In the genomic region with DNA sequence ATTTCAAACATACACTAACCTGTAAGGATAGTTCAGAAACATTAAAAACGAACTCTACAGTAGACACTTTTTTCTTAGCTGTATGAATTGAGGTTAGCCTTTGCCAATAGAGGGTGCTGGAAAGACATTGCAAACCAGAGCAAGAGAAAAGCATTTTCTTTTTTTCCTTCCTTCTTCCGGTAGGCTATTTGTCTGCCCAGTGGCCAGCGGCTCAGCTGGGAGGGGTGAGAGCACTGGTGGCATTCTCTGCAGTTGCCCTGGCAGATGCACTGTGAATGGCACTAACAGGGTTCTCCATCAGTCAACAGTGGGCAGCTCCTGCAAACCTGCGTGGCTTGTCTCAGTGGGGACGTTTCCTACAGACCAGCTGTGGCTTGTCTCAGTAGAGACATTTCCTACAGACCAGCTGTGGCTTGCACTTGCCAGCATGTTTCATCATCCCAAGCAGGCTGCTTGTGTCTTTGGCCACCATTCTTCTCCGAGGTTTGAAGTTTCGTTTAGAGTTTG, we compare ENCODE assay signal across 8 cellular contexts.
DNase-seq lines count a peak whose midpoint lies in the region; ATAC-seq and TF ChIP-seq lines count a peak whose summit lies in the region.

No MANE protein-coding gene starts in this region.

- peak; percentile 57 for TF ChIP-seq RAD21 in SK-N-SH (IDR thresholded peaks at IDR 0.05; ENCODE audit: low read length)

- WGBS in SK-N-SH (ENCODE audit: low lambda C conversion rate): 14% methylated on average over 7 of the region's 7 CpGs
- WGBS in gastroesophageal sphincter (ENCODE audit: low coverage in 1 of 2), 2 donors: 4 to 13% methylated on average over 6 to 7 of the region's 7 CpGs

- H3K4me1 ChIP-seq in SK-N-SH (ENCODE audit: control insufficient read depth in 1 of 2, insufficient read depth in 2 of 2, low read depth in 1 of 2, low read length in 1 of 2): peaks cover 0 to 14% of the 10 kb centered on the region in 2 experiments; a peak in 2 of 4 replicates
- no peaks in the 10 kb centered on the region for H3K4me1 ChIP-seq in gastroesophageal sphincter

- peak; percentile 4 for DNase-seq in NCI-H2227 treated with DMSO at 0.1 percent for 48 hours (lab: John Stamatoyannopoulos, UW)
- DNase-seq in NCI-H2227 (lab: John Stamatoyannopoulos, UW; ENCODE audit: unreplicated experiment): no peak
- peak; percentile 62 for DNase-seq in HS-5 (ENCODE audit: low read depth)
- DNase-seq in SK-N-SH: peak; percentile 0
- DNase-seq in progenitor cell of endocrine pancreas (ENCODE audit: low spot score, unreplicated experiment): no peak
- no peak for DNase-seq in activated CD4-positive, CD25-positive, alpha-beta regulatory T cell (lab: John Stamatoyannopoulos, UW)
- DNase-seq in stimulated activated CD4-positive, alpha-beta T cell treated with anti-CD3 and anti-CD28 coated beads, Interleukin-15, amount 100 ng/mL, for 24 hours: no peak

- H3F3A ChIP-seq in SK-N-SH (replicated peaks; ENCODE audit: insufficient read depth): no peaks in the 10 kb centered on the region

- no peaks in the 10 kb centered on the region for H3K79me2 ChIP-seq in SK-N-SH (ENCODE audit: insufficient read depth)

- TF ChIP-seq EP300 in SK-N-SH (IDR thresholded peaks at IDR 0.05; ENCODE audit: borderline replicate concordance in 1 of 2, low read depth in 1 of 2, low read length in 1 of 2): no peak
- TF ChIP-seq EP300 in gastroesophageal sphincter (IDR thresholded peaks at IDR 0.05): no peak

- no peaks in the 10 kb centered on the region; the same call in 1 of the 2 replicates for H3K9me3 ChIP-seq in SK-N-SH
- H3K9me3 ChIP-seq in gastroesophageal sphincter: no peaks in the 10 kb centered on the region

- no peaks in the 10 kb centered on the region for H3K36me3 Mint-ChIP-seq in progenitor cell of endocrine pancreas (ENCODE audit: insufficient read depth)

- CTCF ChIA-PET in SK-N-SH (lab: Yijun Ruan, JAX): interaction anchor here (0.6 to 0.7 kb wide), 2 partner anchors 497 to 603 kb away, joined by 3 read pairs; no protein-coding TSS in a partner anchor

- peak; percentile 83 for ATAC-seq in gastroesophageal sphincter

- H3K27me3 ChIP-seq in SK-N-SH (ENCODE audit: insufficient read depth) (no peaks in the 10 kb centered on the region; the same call in 1 of the 2 replicates), gastroesophageal sphincter (no peaks in the 10 kb centered on the region)

- TF ChIP-seq CTCF in SK-N-SH (IDR thresholded peaks at IDR 0.05): peak; percentile 47
- TF ChIP-seq CTCF in gastroesophageal sphincter (IDR thresholded peaks at IDR 0.05): no peak
- peak; percentile 36 for TF ChIP-seq CTCF in progenitor cell of endocrine pancreas (IDR thresholded peaks at IDR 0.05; ENCODE audit: unreplicated experiment)

- H2AFZ ChIP-seq in SK-N-SH (ENCODE audit: low read depth): peak overlapping the region; percentile 49; the same call in 1 of the 2 replicates

- peak overlapping the region; percentile 60 for H3K4me3 Mint-ChIP-seq in progenitor cell of endocrine pancreas (ENCODE audit: low read depth)

- H3K4me2 ChIP-seq in SK-N-SH: peak overlapping the region; percentile 55

- no peaks in the 10 kb centered on the region for H3K36me3 ChIP-seq in SK-N-SH (replicated peaks in 1 of 2; ENCODE audit: control insufficient read depth in 1 of 2, insufficient read depth in 2 of 2, low read length in 1 of 2)
- no peaks in the 10 kb centered on the region for H3K36me3 ChIP-seq in gastroesophageal sphincter

- TF ChIP-seq POLR2A in gastroesophageal sphincter (IDR thresholded peaks at IDR 0.05): no peak

- POLR2A ChIA-PET in SK-N-SH (lab: Yijun Ruan, JAX): no interaction called here

- H4K20me1 ChIP-seq in SK-N-SH (ENCODE audit: insufficient read depth): no peaks in the 10 kb centered on the region

- no peak overlapping the region for H3K9ac ChIP-seq in SK-N-SH

- peaks cover 6% of the 10 kb centered on the region for H3K4me1 Mint-ChIP-seq in progenitor cell of endocrine pancreas (ENCODE audit: low read depth)

- H3K27me3 Mint-ChIP-seq in progenitor cell of endocrine pancreas: no peaks in the 10 kb centered on the region

- peak overlapping the region in 1 of 2 experiments; percentile 26; a peak in 1 of 4 replicates for H3K4me3 ChIP-seq in SK-N-SH (ENCODE audit: low read depth in 2 of 2, low read length in 1 of 2)
- H3K4me3 ChIP-seq in gastroesophageal sphincter: peak overlapping the region in 1 of 2 donors; percentile 24

- H3K27ac ChIP-seq in SK-N-SH (ENCODE audit: low read depth in 2 of 2, low read length in 1 of 2) (no peak overlapping the region), gastroesophageal sphincter (no peak overlapping the region)

- no peaks in the 10 kb centered on the region for H3K9me3 Mint-ChIP-seq in progenitor cell of endocrine pancreas (ENCODE audit: low read depth)

- H3K9me2 ChIP-seq in SK-N-SH: no peaks in the 10 kb centered on the region

- no peak overlapping the region for H3K27ac Mint-ChIP-seq in progenitor cell of endocrine pancreas

TF ChIP-seq in SK-N-SH, 30 proteins besides CTCF, POLR2A, EP300 and RAD21:
- no peak for TF ChIP-seq CHD2 (IDR thresholded peaks at IDR 0.05; ENCODE audit: low read length, partially characterized antibody)

Comparison
In these comparisons a context has a peak if more than half of its experiments do, and no peak if none do; other contexts are left out.
1. DNase-seq: peak in NCI-H2227 treated with DMSO at 0.1 percent for 48 hours (single experiment), HS-5 (single experiment) and SK-N-SH (single experiment); none in NCI-H2227 (single experiment), progenitor cell of endocrine pancreas (single experiment), activated CD4-positive, CD25-positive, alpha-beta regulatory T cell (0 of 4) and stimulated activated CD4-positive, alpha-beta T cell treated with anti-CD3 and anti-CD28 coated beads, Interleukin-15, amount 100 ng/mL, for 24 hours (single experiment).
2. CTCF ChIP-seq: peak in SK-N-SH (single experiment) and progenitor cell of endocrine pancreas (single experiment); none in gastroesophageal sphincter (0 of 4).